ENCODE assay signal across 8 cellular contexts in the genomic region with DNA sequence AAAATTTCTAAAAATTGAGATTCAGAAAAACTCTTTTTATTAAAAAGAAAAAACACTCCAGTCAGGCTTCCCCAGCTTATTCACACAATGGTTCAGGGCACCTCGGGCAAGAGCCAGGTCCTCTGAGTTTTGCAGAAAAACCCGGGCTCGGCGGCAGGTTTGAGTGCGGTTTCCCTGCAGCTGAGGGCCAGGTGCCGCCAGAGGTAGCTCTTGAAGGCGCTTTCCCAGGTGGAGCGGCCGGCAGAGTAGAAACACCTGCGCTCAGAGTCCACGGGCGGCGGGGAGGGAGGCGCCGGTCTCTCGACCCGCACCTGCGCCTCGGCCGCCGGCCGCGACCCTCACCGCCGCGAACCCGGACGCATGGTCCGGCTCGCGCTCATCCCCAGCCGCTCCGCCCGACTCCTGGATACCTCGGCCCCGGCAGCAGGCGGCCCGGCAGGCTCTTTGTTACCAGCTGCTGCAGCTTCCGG. TPM values are rescaled to one million over a fixed set of nuclear protein-coding genes. Genes with fewer than 3 reads are reported as not detected.
A peak's percentile ranks its signal among the peaks of the same experiment; 100 is the strongest.
DNase-seq lines count a peak whose midpoint lies in the region; ATAC-seq and TF ChIP-seq lines count a peak whose summit lies in the region.

No MANE protein-coding gene starts in this region.

- H3K36me3 ChIP-seq in DND-41 (ENCODE audit: insufficient read depth, low read length) (peaks cover 11% of the 10 kb centered on the region; the same call in 1 of the 2 replicates), mesodermal cell (ENCODE audit: control insufficient read depth, insufficient read depth, low read length) (peaks cover 5% of the 10 kb centered on the region), vagina (no peaks in the 10 kb centered on the region)

- DNase-seq in DND-41 (no peak), NB4 (ENCODE audit: low read depth) (no peak), MCF 10A (ENCODE audit: unreplicated experiment) (no peak), vagina (ENCODE audit: extremely low spot score in 2 of 2) (no peak), KG1 (lab: John Stamatoyannopoulos, UW) (no peak), cortex of kidney (lab: John Stamatoyannopoulos, UW) (no peak)

- peak overlapping the region; percentile 35 for H3K27ac Mint-ChIP-seq in MCF 10A (ENCODE audit: low read depth, unreplicated experiment)

- ATAC-seq in DND-41 (ENCODE audit: insufficient read depth, low read depth) (peak; percentile 4; the same call in 2 of the 3 replicates), GM21515 (IDR thresholded peaks at IDR 0.05; ENCODE audit: unreplicated experiment) (peak; percentile 33)

- H3K4me2 ChIP-seq in DND-41 (ENCODE audit: insufficient read depth, low read length), result peak overlapping the region; percentile 83

- no peaks in the 10 kb centered on the region for H3K27me3 Mint-ChIP-seq in MCF 10A (ENCODE audit: insufficient read depth, unreplicated experiment)

- no TSS peak for BruUV-seq in MCF 10A (replicated peaks; lab: Mats Ljungman, UMichigan)

- H3K9me3 ChIP-seq in DND-41 (ENCODE audit: insufficient read depth, low read length, severe bottlenecking), result no peaks in the 10 kb centered on the region
- no peaks in the 10 kb centered on the region for H3K9me3 ChIP-seq in mesodermal cell (ENCODE audit: control insufficient read depth, low read length)
- H3K9me3 ChIP-seq in vagina, result no peaks in the 10 kb centered on the region

- H3K4me1 Mint-ChIP-seq in MCF 10A (ENCODE audit: insufficient read depth, unreplicated experiment), result peaks cover 6% of the 10 kb centered on the region

- TF ChIP-seq POLR2A in NB4 (IDR thresholded peaks at IDR 0.05; ENCODE audit: extremely low read depth, insufficient read length) (peak; percentile 53), vagina (IDR thresholded peaks at IDR 0.05) (no peak)

- H3K79me2 ChIP-seq in DND-41 (ENCODE audit: insufficient read depth, low read length), result peaks cover 83% of the 10 kb centered on the region

- H3K9me3 Mint-ChIP-seq in MCF 10A (ENCODE audit: unreplicated experiment), result no peaks in the 10 kb centered on the region

- peaks cover 6% of the 10 kb centered on the region for H3K36me3 Mint-ChIP-seq in MCF 10A (ENCODE audit: insufficient read depth, unreplicated experiment)

- peak overlapping the region; percentile 97 for H3K4me3 Mint-ChIP-seq in MCF 10A (ENCODE audit: unreplicated experiment)

- no peak for TF ChIP-seq CTCF in DND-41 (IDR thresholded peaks at IDR 0.05; ENCODE audit: borderline replicate concordance, extremely low read depth, low read length, poor library complexity, severe bottlenecking)
- no peak for TF ChIP-seq CTCF in NB4 (IDR thresholded peaks at IDR 0.05; ENCODE audit: low read depth, low read length)
- TF ChIP-seq CTCF in MCF 10A (IDR thresholded peaks at IDR 0.05; ENCODE audit: unreplicated experiment), result no peak
- no peak for TF ChIP-seq CTCF in vagina (IDR thresholded peaks at IDR 0.05)

- WGBS in mesodermal cell (ENCODE audit: insufficient coverage in 2 of 2), 2 experiments, result 0% methylated on average over 37 to 39 of the region's 39 CpGs

- peak overlapping the region; percentile 86 for H3K9ac ChIP-seq in DND-41 (ENCODE audit: low read depth, low read length)

- peaks cover 27% of the 10 kb centered on the region for H4K20me1 ChIP-seq in DND-41 (ENCODE audit: insufficient read depth, low read length)

- no peaks in the 10 kb centered on the region for H3K27me3 ChIP-seq in DND-41 (ENCODE audit: insufficient read depth, low read length, poor library complexity)
- H3K27me3 ChIP-seq in vagina, result no peaks in the 10 kb centered on the region

- CTCF ChIA-PET in MCF 10A (lab: Yijun Ruan, JAX), result interaction anchor here (0.5 to 2.4 kb wide), 10 partner anchors 9 to 273 kb away, joined by 3 to 8 read pairs (median 3); no protein-coding TSS in a partner anchor

- H3K27ac ChIP-seq in DND-41 (ENCODE audit: low read length) (peak overlapping the region; percentile 94), mesodermal cell (ENCODE audit: low read depth, low read length, severe bottlenecking) (peak overlapping the region; percentile 68), vagina (peak overlapping the region; percentile 73)

- H2AFZ ChIP-seq in DND-41 (ENCODE audit: low read depth, low read length), result peak overlapping the region; percentile 98

- intact Hi-C loops in MCF 10A (cut with micrococcal nuclease), result loop anchor here (5.0 kb wide), 1 partner anchor 575 kb away; no protein-coding TSS in a partner anchor
- intact Hi-C loops in vagina (cut with DNase I), result no loop called here

- peak overlapping the region; percentile 85 to 91 for H3K4me3 ChIP-seq in DND-41 (ENCODE audit: low read depth in 1 of 2, low read length in 2 of 2)
- H3K4me3 ChIP-seq in NB4 (ENCODE audit: low read depth, low read length), result peak overlapping the region; percentile 97
- peak overlapping the region; percentile 83 for H3K4me3 ChIP-seq in mesodermal cell (ENCODE audit: extremely low read depth, insufficient read depth, low read length, poor library complexity, severe bottlenecking)
- H3K4me3 ChIP-seq in vagina, result peak overlapping the region; percentile 72 to 74

- peaks cover 54% of the 10 kb centered on the region for H3K4me1 ChIP-seq in DND-41 (ENCODE audit: insufficient read depth, low read length)
- H3K4me1 ChIP-seq in mesodermal cell (ENCODE audit: control insufficient read depth, insufficient read depth, low read length, poor library complexity, severe bottlenecking), result peaks cover 12% of the 10 kb centered on the region
- H3K4me1 ChIP-seq in vagina, result peaks cover 51% of the 10 kb centered on the region

- POLR2A ChIA-PET in MCF 10A (lab: Yijun Ruan, JAX), result interaction anchor here (0.7 to 2.8 kb wide), 24 partner anchors 7 to 1978 kb away, joined by 3 to 17 read pairs (median 4); a partner anchor contains a TSS

RNA-seq across cellular contexts. Expression of a gene that starts 0.4 kb away (rescaled TPM):
- total RNA-seq in MCF 10A (2022) (53.4 and 58.2 TPM in 2 replicates), vagina (41.3 TPM)
- polyA plus RNA-seq in mesodermal cell (2013, experiment 1 of 2), result 27.6 TPM
- polyA plus RNA-seq in mesodermal cell (2013, experiment 2 of 2), result 25.2 TPM

RNA-seq across cellular contexts. Expression of a gene that starts 0.8 kb away (rescaled TPM):
- total RNA-seq in MCF 10A (2022) (11.3 and 13.2 TPM in 2 replicates), vagina (14.5 TPM)
- polyA plus RNA-seq in mesodermal cell (2013, experiment 1 of 2), result 9.1 TPM
- polyA plus RNA-seq in mesodermal cell (2013, experiment 2 of 2), result 10.6 TPM

RNA-seq across cellular contexts. Expression of a gene that starts 46.8 kb away (rescaled TPM):
- total RNA-seq in MCF 10A (2022) (not detected in 2 replicates), vagina (not detected)
- polyA plus RNA-seq in mesodermal cell (2013, experiment 1 of 2), result not detected
- polyA plus RNA-seq in mesodermal cell (2013, experiment 2 of 2), result not detected
